23 cellular contexts compared by ENCODE assay signal in genomic region chr9:112312139-112312538, GRCh38.
"Had no signal": no experiment of that assay in that cellular context is flagged by ENCODE, and none has a peak within 500 bp of the region (broad histone marks: within the 10 kb centered on the region; RNA-seq: fewer than 3 reads in every experiment).

No MANE protein-coding gene starts in this region.

- FAIRE-seq: HepG2, RCC 7860 had no signal

- H3K9ac ChIP-seq: KMS-11 had no signal

- H3K27ac ChIP-seq: KMS-11, SJSA1, SK-N-MC had no signal

- DNase-seq: IMR-90, Kasumi-1, MV-4-11, NCI-H1048, NCI-H1105, NCI-H1417, NCI-H1436 treated with DMSO at 0.1 percent for 48 hours, NCI-H1694, NCI-H187 treated with DMSO at 0.1 percent for 48 hours, NCI-H2029 treated with DMSO at 0.1 percent for 48 hours, NCI-H2171 treated with DMSO at 0.1 percent for 48 hours, NCI-H345, NCI-H446 treated with DMSO at 0.1 percent for 48 hours, NCI-H510A treated with DMSO at 0.1 percent for 48 hours, NCI-H526, Right ventricle myocardium superior, RPMI8226, SIG-M5 had no signal

- H3K9me3 ChIP-seq: SJSA1 had no signal

- H3K27me3 ChIP-seq: SJSA1 had no signal

- ATAC-seq: HepG2 had no signal

- H3K4me3 ChIP-seq: SJSA1, SK-N-MC had no signal

- H3K4me1 ChIP-seq: SJSA1 had no signal

- H3K4me2 ChIP-seq: KMS-11 had no signal
